ENCODE assay signal across 19 cellular contexts in genomic region chr11:76736266-76736665, GRCh38. TPM values are rescaled to one million over a fixed set of nuclear protein-coding genes. Genes with fewer than 3 reads are reported as not detected.
"Had no signal": no experiment of that assay in that cellular context is flagged by ENCODE, and none has a peak within 500 bp of the region (broad histone marks: within the 10 kb centered on the region; RNA-seq: fewer than 3 reads in every experiment).

No MANE protein-coding gene starts in this region.

- H3K36me3 Mint-ChIP-seq: naive thymus-derived CD8-positive, alpha-beta T cell; stimulated activated effector memory CD8-positive, alpha-beta T cell treated with anti-CD3 and anti-CD28 coated beads, Interleukin-12 subunit alpha, Interleukin-12 subunit beta, amount 100 ng/mL, for 72 hours had no signal

- H3K36me3 ChIP-seq: gastrocnemius medialis, left lung, stomach, thyroid gland, vagina had no signal

- H3K4me1 Mint-ChIP-seq: stimulated activated effector memory CD8-positive, alpha-beta T cell treated with anti-CD3 and anti-CD28 coated beads, Interleukin-12 subunit alpha, Interleukin-12 subunit beta, amount 100 ng/mL, for 72 hours had no signal

- H3K9me3 ChIP-seq: gastrocnemius medialis, left lung, stomach, thyroid gland, vagina had no signal

- H3K4me3 ChIP-seq: gastrocnemius medialis, hepatocyte, left lung, stomach, thyroid gland, vagina had no signal

- DNase-seq: cortex of kidney; foreskin fibroblast; gastrocnemius medialis; head of caudate nucleus; left cardiac atrium; left lung; mesenchymal stem cell; naive thymus-derived CD8-positive, alpha-beta T cell; stimulated activated CD4-positive, alpha-beta T cell treated with anti-CD3 and anti-CD28 coated beads, Interleukin-2, amount 100 ng/mL, for 24 hours; stimulated activated CD4-positive, alpha-beta T cell treated with anti-CD3 and anti-CD28 coated beads, Interleukin-4, amount 100 ng/mL, for 24 hours; stimulated activated naive CD4-positive, alpha-beta T cell treated with Interleukin-2 at 50 U/mL for 16 hours; stomach had no signal

- H3K4me1 ChIP-seq: gastrocnemius medialis had no signal

- H3K4me3 Mint-ChIP-seq: naive thymus-derived CD8-positive, alpha-beta T cell; stimulated activated effector memory CD8-positive, alpha-beta T cell treated with anti-CD3 and anti-CD28 coated beads, Interleukin-12 subunit alpha, Interleukin-12 subunit beta, amount 100 ng/mL, for 72 hours had no signal

- H3K9me3 Mint-ChIP-seq: naive thymus-derived CD8-positive, alpha-beta T cell; stimulated activated effector memory CD8-positive, alpha-beta T cell treated with anti-CD3 and anti-CD28 coated beads, Interleukin-12 subunit alpha, Interleukin-12 subunit beta, amount 100 ng/mL, for 72 hours had no signal

- H3K9ac ChIP-seq: parathyroid adenoma had no signal

- H3K79me2 ChIP-seq: hepatocyte, parathyroid adenoma had no signal

- H3K27ac Mint-ChIP-seq: progenitor cell of endocrine pancreas; stimulated activated effector memory CD8-positive, alpha-beta T cell treated with anti-CD3 and anti-CD28 coated beads, Interleukin-12 subunit alpha, Interleukin-12 subunit beta, amount 100 ng/mL, for 72 hours had no signal

- H2AFZ ChIP-seq: hepatocyte, parathyroid adenoma had no signal

- H3K4me2 ChIP-seq: hepatocyte had no signal

- H3K27ac ChIP-seq: epithelial cell of prostate, gastrocnemius medialis, hepatocyte, left lung, parathyroid adenoma, stomach, thyroid gland, vagina had no signal

- H3K27me3 ChIP-seq: gastrocnemius medialis, hepatocyte, left lung, stomach, thyroid gland, vagina had no signal

RNA-seq across cellular contexts. Expression of gene TSKU, which starts 46.9 kb away (rescaled TPM):
- total RNA-seq: naive thymus-derived CD8-positive, alpha-beta T cell had no signal
- polyA plus RNA-seq: naive thymus-derived CD8-positive, alpha-beta T cell had no signal
